21 cellular contexts compared by ENCODE assay signal in the genomic region with DNA sequence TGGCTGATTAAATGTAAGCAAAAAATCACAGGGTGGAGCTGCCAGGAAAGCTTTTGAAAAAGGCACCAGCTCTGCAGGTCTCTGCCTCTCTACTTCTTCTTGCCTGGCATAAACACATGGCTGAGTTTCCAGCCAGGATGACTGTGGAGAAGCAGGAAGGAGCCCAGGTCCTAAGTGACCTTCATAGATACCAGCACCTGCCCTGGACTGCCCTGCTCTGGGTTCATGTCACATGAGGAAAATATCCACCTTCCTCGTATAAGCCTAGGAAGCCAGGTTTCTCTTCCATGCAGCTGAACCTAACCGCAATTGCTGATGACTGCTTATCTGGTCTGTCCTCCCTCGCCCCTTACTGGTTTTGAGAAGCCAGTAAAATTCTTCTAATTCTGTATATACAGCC. TPM values are rescaled to one million over a fixed set of nuclear protein-coding genes. Genes with fewer than 3 reads are reported as not detected.
A peak's percentile ranks its signal among the peaks of the same experiment; 100 is the strongest.
DNase-seq lines count a peak whose midpoint lies in the region; ATAC-seq, FAIRE-seq and TF ChIP-seq lines count a peak whose summit lies in the region.
"Had no signal": no experiment of that assay in that cellular context is flagged by ENCODE, and none has a peak within 500 bp of the region (broad histone marks: within the 10 kb centered on the region; RNA-seq: fewer than 3 reads in every experiment).

No MANE protein-coding gene starts in this region.

- peaks cover 34% of the 10 kb centered on the region for H3K4me1 Mint-ChIP-seq in activated B cell treated with CpG ODN at 0.5 μM for 24 hours
- H3K4me1 Mint-ChIP-seq in activated CD4-positive, alpha-beta memory T cell treated with anti-CD3 and anti-CD28 coated beads, Interleukin-2, amount 10 ng/mL, durations not matched to agents 7 days and 5 days = peaks cover 17% of the 10 kb centered on the region

- peak; percentile 83 for FAIRE-seq in keratinocyte (lab: Jason Lieb, UNC)

- TF ChIP-seq CTCF in activated B cell treated with CpG ODN at 0.5 μM for 24 hours (IDR thresholded peaks at IDR 0.05) = no peak
- no peak for TF ChIP-seq CTCF in keratinocyte (optimal IDR thresholded peaks at IDR 0.05 in 1 of 3, IDR thresholded peaks at IDR 0.05 in 1 of 3, conservative IDR thresholded peaks at IDR 0.05 in 1 of 3; ENCODE audit: extremely low read depth in 1 of 3, insufficient read depth in 2 of 3, low read length in 3 of 3)
- no peak for TF ChIP-seq CTCF in gastrocnemius medialis (IDR thresholded peaks at IDR 0.05 in 4 of 5, conservative IDR thresholded peaks at IDR 0.05 in 1 of 5)

- no peaks in the 10 kb centered on the region for H3K27me3 Mint-ChIP-seq in activated B cell treated with CpG ODN at 0.5 μM for 24 hours
- no peaks in the 10 kb centered on the region for H3K27me3 Mint-ChIP-seq in activated CD4-positive, alpha-beta memory T cell treated with anti-CD3 and anti-CD28 coated beads, Interleukin-2, amount 10 ng/mL, durations not matched to agents 7 days and 5 days
- H3K27me3 Mint-ChIP-seq: memory B cell had no signal

- in situ Hi-C loops in gastrocnemius medialis (cut with MboI; ENCODE audit: low sequenced_read_pairs in 4 of 4) = no loop called here

- H3K79me2 ChIP-seq in keratinocyte (ENCODE audit: control insufficient read depth, insufficient read depth, low read length) (no peaks in the 10 kb centered on the region), Karpas-422 (ENCODE audit: low read length) (no peaks in the 10 kb centered on the region)

- no peaks in the 10 kb centered on the region for H3K27me3 ChIP-seq in keratinocyte (ENCODE audit: control insufficient read depth, extremely low read depth, insufficient read depth, low read length)
- H3K27me3 ChIP-seq in gastrocnemius medialis = no peaks in the 10 kb centered on the region
- H3K27me3 ChIP-seq in Karpas-422 (ENCODE audit: low read length) = no peaks in the 10 kb centered on the region
- H3K27me3 ChIP-seq: ascending aorta had no signal

- no peak overlapping the region for H3K4me3 ChIP-seq in keratinocyte (ENCODE audit: control insufficient read depth in 2 of 3, extremely low read depth in 1 of 3, insufficient read depth in 2 of 3, low read depth in 1 of 3, low read length in 3 of 3)
- H3K4me3 ChIP-seq in gastrocnemius medialis = no peak overlapping the region
- H3K4me3 ChIP-seq in Karpas-422 (ENCODE audit: low read length) = no peak overlapping the region
- H3K4me3 ChIP-seq: HAP-1, smooth muscle cell had no signal

- no peaks in the 10 kb centered on the region for H4K20me1 ChIP-seq in keratinocyte (ENCODE audit: control insufficient read depth, extremely low read depth, insufficient read depth, low read length)
- no peaks in the 10 kb centered on the region for H4K20me1 ChIP-seq in Karpas-422 (ENCODE audit: insufficient read depth, low read depth, low read length)

- H3K9me3 ChIP-seq in keratinocyte (ENCODE audit: control insufficient read depth, low read depth, low read length) (no peaks in the 10 kb centered on the region), gastrocnemius medialis (no peaks in the 10 kb centered on the region), Karpas-422 (ENCODE audit: low read length) (no peaks in the 10 kb centered on the region)
- H3K9me3 ChIP-seq: ascending aorta, HAP-1 had no signal

- intact Hi-C loops in Right ventricle myocardium superior (cut with DNase I) = loop anchor here (10.0 kb wide), 1 partner anchor 53 kb away; no protein-coding TSS in a partner anchor
- intact Hi-C loops in cardiac septum (cut with DNase I) = loop anchor here (5.0 kb wide), 2 partner anchors 45 to 145 kb away; a partner anchor contains a TSS
- intact Hi-C loops in activated B cell treated with CpG ODN at 0.5 μM for 24 hours (cut with micrococcal nuclease) = no loop called here
- intact Hi-C loops in gastrocnemius medialis (cut with DNase I; ENCODE audit: low total_unique reads) = no loop called here

- H3K9me1 ChIP-seq in keratinocyte (ENCODE audit: control insufficient read depth, extremely low read depth, insufficient read depth, low read length) = no peaks in the 10 kb centered on the region

- POLR2A ChIA-PET in activated B cell treated with CpG ODN at 0.5 μM for 24 hours (lab: Charles Lee) = no interaction called here
- POLR2A ChIA-PET in activated CD4-positive, alpha-beta memory T cell treated with anti-CD3 and anti-CD28 coated beads, Interleukin-2, amount 10 ng/mL, durations not matched to agents 7 days and 5 days (lab: Charles Lee) = interaction anchor here (1.8 kb wide), 1 partner anchor 48 kb away, joined by 4 read pairs; a partner anchor contains a TSS

- no peak overlapping the region for H3K9ac ChIP-seq in keratinocyte (ENCODE audit: control insufficient read depth, extremely low read depth, insufficient read depth, low read length)
- no peak overlapping the region for H3K9ac ChIP-seq in Karpas-422 (ENCODE audit: low read length)
- H3K9ac ChIP-seq: KMS-11 had no signal

- no peaks in the 10 kb centered on the region for H3K9me3 Mint-ChIP-seq in activated B cell treated with CpG ODN at 0.5 μM for 24 hours
- no peaks in the 10 kb centered on the region for H3K9me3 Mint-ChIP-seq in activated CD4-positive, alpha-beta memory T cell treated with anti-CD3 and anti-CD28 coated beads, Interleukin-2, amount 10 ng/mL, durations not matched to agents 7 days and 5 days
- H3K9me3 Mint-ChIP-seq: memory B cell had no signal

- DNase-seq in Right ventricle myocardium superior (no peak), cardiac septum (ENCODE audit: low spot score) (no peak), activated B cell treated with CpG ODN at 0.5 μM for 24 hours (no peak), keratinocyte (ENCODE audit: low read depth, low spot score) (no peak), 8988T (no peak), gastrocnemius medialis (no peak), Karpas-422 (no peak)
- no peak for DNase-seq in activated CD4-positive, alpha-beta memory T cell treated with anti-CD3 and anti-CD28 coated beads, Interleukin-2, amount 10 ng/mL, durations not matched to agents 7 days and 5 days
- DNase-seq: activated CD8-positive, alpha-beta T cell treated with anti-CD3 and anti-CD28 coated beads, Interleukin-2, amount 10 ng/mL, durations not matched to agents 7 days and 5 days; activated effector memory CD4-positive, alpha-beta T cell treated with anti-CD3 and anti-CD28 coated beads, Interleukin-2, amount 50 U/mL, for 16 hours; dermis blood vessel endothelial cell; DMS79; NCI-H748 treated with DMSO at 0.1 percent for 48 hours; nucleus accumbens; SHP77 treated with DMSO at 0.1 percent for 48 hours; T-helper 9 cell had no signal

- peak; percentile 80 for ATAC-seq in Right ventricle myocardium superior (ENCODE audit: poor library complexity)
- ATAC-seq in activated B cell treated with CpG ODN at 0.5 μM for 24 hours (ENCODE audit: low read depth) = no peak
- no peak for ATAC-seq in gastrocnemius medialis
- ATAC-seq: activated CD8-positive, alpha-beta T cell treated with anti-CD3 and anti-CD28 coated beads, Interleukin-2, amount 10 ng/mL, durations not matched to agents 7 days and 5 days had no signal

- no peak overlapping the region for H3K4me3 Mint-ChIP-seq in activated B cell treated with CpG ODN at 0.5 μM for 24 hours
- no peak overlapping the region for H3K4me3 Mint-ChIP-seq in activated CD4-positive, alpha-beta memory T cell treated with anti-CD3 and anti-CD28 coated beads, Interleukin-2, amount 10 ng/mL, durations not matched to agents 7 days and 5 days
- H3K4me3 Mint-ChIP-seq: activated CD8-positive, alpha-beta T cell treated with anti-CD3 and anti-CD28 coated beads, Interleukin-2, amount 10 ng/mL, durations not matched to agents 7 days and 5 days; memory B cell had no signal

- CTCF ChIA-PET in activated B cell treated with CpG ODN at 0.5 μM for 24 hours (lab: Charles Lee) = interaction anchor here (1.0 kb wide), 1 partner anchor 681 kb away, joined by 3 read pairs; no protein-coding TSS in a partner anchor
- CTCF ChIA-PET in activated CD4-positive, alpha-beta memory T cell treated with anti-CD3 and anti-CD28 coated beads, Interleukin-2, amount 10 ng/mL, durations not matched to agents 7 days and 5 days (lab: Charles Lee) = no interaction called here

- dilution Hi-C loops in keratinocyte (cut with MboI; ENCODE audit: extremely low pct_ligation_motif_present, low sequenced_read_pairs) = no loop called here

- peak overlapping the region; percentile 3 for H3K4me2 ChIP-seq in keratinocyte (ENCODE audit: control insufficient read depth, extremely low read depth, insufficient read depth, low read depth, low read length)
- no peak overlapping the region for H3K4me2 ChIP-seq in Karpas-422 (ENCODE audit: low read depth, low read length, poor library complexity, severe bottlenecking)
- H3K4me2 ChIP-seq: KMS-11, smooth muscle cell had no signal

- no peak overlapping the region for H3K27ac ChIP-seq in keratinocyte (ENCODE audit: control insufficient read depth, insufficient read depth, low read length)
- H3K27ac ChIP-seq in gastrocnemius medialis = no peak overlapping the region
- no peak overlapping the region for H3K27ac ChIP-seq in Karpas-422 (ENCODE audit: low read length)
- H3K27ac ChIP-seq: KMS-11 had no signal

- TF ChIP-seq POLR2A in gastrocnemius medialis (IDR thresholded peaks at IDR 0.05) = no peak

- no peaks in the 10 kb centered on the region for H3K36me3 Mint-ChIP-seq in activated B cell treated with CpG ODN at 0.5 μM for 24 hours (ENCODE audit: low read depth)
- H3K36me3 Mint-ChIP-seq in activated CD4-positive, alpha-beta memory T cell treated with anti-CD3 and anti-CD28 coated beads, Interleukin-2, amount 10 ng/mL, durations not matched to agents 7 days and 5 days (ENCODE audit: low read depth) = no peaks in the 10 kb centered on the region
- H3K36me3 Mint-ChIP-seq: memory B cell had no signal

- peaks cover 22% of the 10 kb centered on the region for H3K4me1 ChIP-seq in keratinocyte (ENCODE audit: control insufficient read depth, extremely low read depth, insufficient read depth, low read length)
- no peaks in the 10 kb centered on the region for H3K4me1 ChIP-seq in gastrocnemius medialis
- H3K4me1 ChIP-seq in Karpas-422 (ENCODE audit: low read length) = peaks cover 3% of the 10 kb centered on the region; the same call in 1 of the 2 replicates
- H3K4me1 ChIP-seq: HAP-1 had no signal

- no peaks in the 10 kb centered on the region for H3K36me3 ChIP-seq in keratinocyte (ENCODE audit: control insufficient read depth in 2 of 2, extremely low read depth in 1 of 2, insufficient read depth in 2 of 2, low read length in 2 of 2)
- H3K36me3 ChIP-seq in gastrocnemius medialis = no peaks in the 10 kb centered on the region
- no peaks in the 10 kb centered on the region for H3K36me3 ChIP-seq in Karpas-422 (ENCODE audit: insufficient read depth, low read length)
- H3K36me3 ChIP-seq: ascending aorta, HAP-1 had no signal

- peak overlapping the region; percentile 46 for H3K27ac Mint-ChIP-seq in activated B cell treated with CpG ODN at 0.5 μM for 24 hours
- no peak overlapping the region for H3K27ac Mint-ChIP-seq in activated CD4-positive, alpha-beta memory T cell treated with anti-CD3 and anti-CD28 coated beads, Interleukin-2, amount 10 ng/mL, durations not matched to agents 7 days and 5 days
- H3K27ac Mint-ChIP-seq: activated CD8-positive, alpha-beta T cell treated with anti-CD3 and anti-CD28 coated beads, Interleukin-2, amount 10 ng/mL, durations not matched to agents 7 days and 5 days; memory B cell had no signal

- H3K9me2 ChIP-seq in Karpas-422 (replicated peaks; ENCODE audit: insufficient read depth, low read length) = no peaks in the 10 kb centered on the region

- H2AFZ ChIP-seq in keratinocyte (ENCODE audit: control insufficient read depth, low read length) (peak overlapping the region; percentile 0), Karpas-422 (ENCODE audit: low read length) (no peak overlapping the region)

RNA-seq across cellular contexts. Expression of a gene that starts 47.8 kb away (rescaled TPM):
- total RNA-seq in Right ventricle myocardium superior = 47.9 TPM
- total RNA-seq in cardiac septum = 46.9 TPM
- total RNA-seq in activated B cell treated with CpG ODN at 0.5 μM for 24 hours = 112 and 127 TPM in 2 replicates
- 35.6 to 56.1 TPM (median 38.9 TPM) in 3 replicates for polyA plus RNA-seq in keratinocyte
- 16.4 TPM for polyA plus RNA-seq in keratinocyte (2011; ENCODE audit: low read depth)
- 16.5 and 35.8 TPM in 2 replicates for polyA plus RNA-seq in keratinocyte (2011; cell fraction: cytosol; rRNA removed)
- polyA plus RNA-seq in keratinocyte (2011; cell fraction: nucleus; rRNA removed) = 42.4 and 46.0 TPM in 2 replicates
- polyA plus RNA-seq in keratinocyte (2012; ENCODE audit: low replicate concordance) = 12.6 and 30.3 TPM in 2 replicates
- polyA minus RNA-seq in keratinocyte = 62.2 to 125 TPM (median 111 TPM) in 3 replicates
- 26.9 TPM for polyA minus RNA-seq in keratinocyte (2011; cell fraction: cytosol; rRNA and poly(A)+ RNA removed)
- polyA minus RNA-seq in keratinocyte (2011; cell fraction: nucleus; rRNA and poly(A)+ RNA removed) = 33.4 and 71.0 TPM in 2 replicates
- total RNA-seq in gastrocnemius medialis = 10 to 100 TPM; 11.5 to 19.9 (median 19.8) TPM
- 44.7 and 74.6 TPM in 2 replicates for total RNA-seq in Karpas-422 (2014; rRNA removed; shearing (Covaris generic); ENCODE audit: low replicate concordance)
- total RNA-seq in activated CD4-positive, alpha-beta memory T cell treated with anti-CD3 and anti-CD28 coated beads, Interleukin-2, amount 10 ng/mL, durations not matched to agents 7 days and 5 days = 10 to 100 TPM; 91.3 to 99.1 TPM

Comparison
In these comparisons a context has a peak if more than half of its experiments do, and no peak if none do; other contexts are left out.
1. intact Hi-C loops: an anchor here in Right ventricle myocardium superior (10.0 kb wide) and cardiac septum (5.0 kb wide); none called in activated B cell treated with CpG ODN at 0.5 μM for 24 hours and gastrocnemius medialis.